ENCODE assay signal across 1 cellular context in the genomic region with DNA sequence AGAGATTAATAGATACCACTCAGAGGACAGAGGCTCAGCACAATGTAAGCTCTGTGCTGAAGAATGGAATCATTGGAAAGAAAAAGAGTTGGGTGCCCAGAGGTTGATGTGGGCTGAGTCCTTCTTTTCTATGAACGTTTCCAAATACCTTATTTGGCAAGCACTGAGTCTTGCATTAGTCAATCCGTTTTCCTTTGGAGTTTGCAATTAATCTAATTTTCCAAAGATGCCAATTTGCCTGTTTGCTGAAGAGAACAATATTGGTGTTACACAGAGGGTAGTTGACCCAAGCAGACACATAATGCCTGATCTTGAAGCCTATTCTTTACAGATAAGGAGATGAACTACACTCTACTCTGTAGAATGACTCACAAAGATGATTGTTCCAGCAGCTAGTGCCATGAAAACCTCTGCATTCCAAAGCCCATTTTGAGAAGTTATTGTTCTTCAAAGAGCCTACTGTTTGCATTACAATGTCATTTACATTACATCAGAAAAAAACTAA.
TF ChIP-seq lines count a peak whose summit lies in the region.

No MANE protein-coding gene starts in this region.

TF ChIP-seq in A549, 52 proteins besides CTCF, POLR2A, EP300 and RAD21 (continued from another document):
- TF ChIP-seq, protein P1, sequence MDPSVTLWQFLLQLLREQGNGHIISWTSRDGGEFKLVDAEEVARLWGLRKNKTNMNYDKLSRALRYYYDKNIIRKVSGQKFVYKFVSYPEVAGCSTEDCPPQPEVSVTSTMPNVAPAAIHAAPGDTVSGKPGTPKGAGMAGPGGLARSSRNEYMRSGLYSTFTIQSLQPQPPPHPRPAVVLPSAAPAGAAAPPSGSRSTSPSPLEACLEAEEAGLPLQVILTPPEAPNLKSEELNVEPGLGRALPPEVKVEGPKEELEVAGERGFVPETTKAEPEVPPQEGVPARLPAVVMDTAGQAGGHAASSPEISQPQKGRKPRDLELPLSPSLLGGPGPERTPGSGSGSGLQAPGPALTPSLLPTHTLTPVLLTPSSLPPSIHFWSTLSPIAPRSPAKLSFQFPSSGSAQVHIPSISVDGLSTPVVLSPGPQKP (IDR thresholded peaks at IDR 0.05; ENCODE audit: low read depth, low read length), result no peak
- no peak for TF ChIP-seq ZC3H11A (IDR thresholded peaks at IDR 0.05)
- no peak for TF ChIP-seq HOXA7 (CRISPR knock-in tag; IDR thresholded peaks at IDR 0.05)
- TF ChIP-seq NR3C1 (IDR thresholded peaks at IDR 0.05), result no peak
TF ChIP-seq in A549: peak in this region for 2.
